Comparison of ENCODE assay signal across 8 cellular contexts in genomic region chr7:116576350-116577319, GRCh38.
DNase-seq lines count a peak whose midpoint lies in the region; ATAC-seq and TF ChIP-seq lines count a peak whose summit lies in the region.

No MANE protein-coding gene starts in this region.

- DNase-seq in astrocyte of the cerebellum (ENCODE audit: low read depth), result peak; percentile 77
- DNase-seq in non-pigmented ciliary epithelial cell (ENCODE audit: low read depth), result peak; percentile 93
- DNase-seq in activated CD4-positive, alpha-beta T cell treated with anti-CD3 and anti-CD28 coated beads for 1 hour, result no peak
- DNase-seq in NCI-H774 (lab: John Stamatoyannopoulos, UW), result no peak

- H3K4me3 ChIP-seq in astrocyte of the cerebellum (ENCODE audit: low read depth, low read length), result no peak overlapping the region

- in situ Hi-C loops in astrocyte of the cerebellum (cut with HindIII; ENCODE audit: low sequenced_read_pairs), result loop anchor here (5.0 kb wide), 1 partner anchor 54 kb away; no protein-coding TSS in a partner anchor

- ATAC-seq in GM18873 (IDR thresholded peaks at IDR 0.05; ENCODE audit: low FRiP score, unreplicated experiment) (peak; percentile 8), HG03066 (IDR thresholded peaks at IDR 0.05; ENCODE audit: low read depth, unreplicated experiment) (peak; percentile 23), GM18870 (IDR thresholded peaks at IDR 0.05; ENCODE audit: unreplicated experiment) (no peak), HG03378 (IDR thresholded peaks at IDR 0.05; ENCODE audit: unreplicated experiment) (no peak)

- no peak for TF ChIP-seq CTCF in astrocyte of the cerebellum (IDR thresholded peaks at IDR 0.05; ENCODE audit: low read depth, low read length, missing control alignments)

Comparison
In these comparisons a context has a peak if more than half of its experiments do, and no peak if none do; other contexts are left out.
1. ATAC-seq: peak in GM18873 (single experiment) and HG03066 (single experiment); none in GM18870 (single experiment) and HG03378 (single experiment).
2. DNase-seq: peak in astrocyte of the cerebellum (single experiment) and non-pigmented ciliary epithelial cell (single experiment); none in activated CD4-positive, alpha-beta T cell treated with anti-CD3 and anti-CD28 coated beads for 1 hour (single experiment) and NCI-H774 (single experiment).